ENCODE assay signal across 23 cellular contexts in genomic region chr12:56099787-56100186, GRCh38. TPM values are rescaled to one million over a fixed set of nuclear protein-coding genes. Genes with fewer than 3 reads are reported as not detected.
A peak's percentile ranks its signal among the peaks of the same experiment; 100 is the strongest.
DNase-seq lines count a peak whose midpoint lies in the region; ATAC-seq, FAIRE-seq and TF ChIP-seq lines count a peak whose summit lies in the region.
"Had no signal": no experiment of that assay in that cellular context is flagged by ENCODE, and none has a peak within 500 bp of the region (broad histone marks: within the 10 kb centered on the region; RNA-seq: fewer than 3 reads in every experiment).

No MANE protein-coding gene starts in this region.

- peaks cover 38 to 44% (median 41%) of the 10 kb centered on the region in 3 donors for H3K4me1 Mint-ChIP-seq in CD8-positive, alpha-beta memory T cell
- peaks cover 30% of the 10 kb centered on the region for H3K4me1 Mint-ChIP-seq in endothelial cell (ENCODE audit: unreplicated experiment)

- no peak for TF ChIP-seq POLR2A in right lobe of liver (IDR thresholded peaks at IDR 0.05)

- no peaks in the 10 kb centered on the region for H3K9me3 ChIP-seq in CD8-positive, alpha-beta memory T cell (ENCODE audit: low read length)
- H3K9me3 ChIP-seq in small intestine (ENCODE audit: control insufficient read depth, low read depth) (no peaks in the 10 kb centered on the region), right lobe of liver (no peaks in the 10 kb centered on the region)

- peak overlapping the region in 1 of 7 donors; percentile 15 for H3K4me3 Mint-ChIP-seq in CD8-positive, alpha-beta memory T cell
- peak overlapping the region; percentile 26 for H3K4me3 Mint-ChIP-seq in endothelial cell (ENCODE audit: unreplicated experiment)

- peaks cover 0 to 10% (median 0%) of the 10 kb centered on the region in 3 donors for H3K36me3 Mint-ChIP-seq in CD8-positive, alpha-beta memory T cell
- H3K36me3 Mint-ChIP-seq in endothelial cell (ENCODE audit: low read depth, unreplicated experiment): peaks cover 3% of the 10 kb centered on the region

- H3K27ac Mint-ChIP-seq in CD8-positive, alpha-beta memory T cell: peak overlapping the region in 7 of 8 donors; percentile 13 to 78 (median 70)
- no peak overlapping the region for H3K27ac Mint-ChIP-seq in endothelial cell (ENCODE audit: unreplicated experiment)

- H3K27me3 Mint-ChIP-seq in CD8-positive, alpha-beta memory T cell: no peaks in the 10 kb centered on the region
- H3K27me3 Mint-ChIP-seq in endothelial cell (ENCODE audit: unreplicated experiment): peaks cover 6% of the 10 kb centered on the region

- POLR2A ChIA-PET in CD8-positive, alpha-beta memory T cell (lab: Charles Lee): no interaction called here

- DNase-seq in CD8-positive, alpha-beta memory T cell: no peak
- DNase-seq in endothelial cell (ENCODE audit: low spot score) (no peak), small intestine (peak; percentile 88), right lobe of liver (no peak)
- DNase-seq: DND-41; IMR-90; NCI-H1092 treated with DMSO at 0.1 percent for 48 hours; NCI-H1436 treated with DMSO at 0.1 percent for 48 hours; NCI-H1930; NCI-H510A treated with DMSO at 0.1 percent for 48 hours; NCI-H774; NK-92 treated with Interleukin-12 subunit alpha and Interleukin-12 subunit beta, amount 100 ng/mL, for 24 hours; SHP77 treated with DMSO at 0.1 percent for 48 hours had no signal

- no peak for FAIRE-seq in small intestine (lab: Jason Lieb, UNC)
- FAIRE-seq: A204.1, GM12878, H1 had no signal

- 56 to 77% (median 61%) methylated on average over 4 of the region's 4 CpGs for WGBS in small intestine, 3 donors
- WGBS in right lobe of liver (ENCODE audit: insufficient coverage, low coverage, low lambda C conversion rate, missing lambda C conversion rate): 62% methylated on average over 2 of the region's 4 CpGs

- H3K36me3 ChIP-seq in CD8-positive, alpha-beta memory T cell (ENCODE audit: insufficient read depth, low read length): no peaks in the 10 kb centered on the region
- peaks cover 4 to 28% of the 10 kb centered on the region in 2 donors for H3K36me3 ChIP-seq in small intestine (ENCODE audit: control insufficient read depth in 2 of 2, insufficient read depth in 2 of 2, low read length in 2 of 2)
- peaks cover 0 to 81% (median 39%) of the 10 kb centered on the region in 4 donors for H3K36me3 ChIP-seq in right lobe of liver

- intact Hi-C loops in right lobe of liver (cut with DNase I): loop anchor here (5.0 to 10.0 kb wide), 2 partner anchors 52 to 55 kb away; partner anchors contain the start of gene RPS26 (in 1 of the 2)

- H3K9me3 Mint-ChIP-seq in CD8-positive, alpha-beta memory T cell: no peaks in the 10 kb centered on the region
- H3K9me3 Mint-ChIP-seq in endothelial cell (ENCODE audit: unreplicated experiment): no peaks in the 10 kb centered on the region

- no peak for TF ChIP-seq CTCF in 22Rv1 (IDR thresholded peaks at IDR 0.05)
- TF ChIP-seq CTCF in endothelial cell (IDR thresholded peaks at IDR 0.05; ENCODE audit: unreplicated experiment): no peak
- TF ChIP-seq CTCF in right lobe of liver (IDR thresholded peaks at IDR 0.05): no peak

- peak overlapping the region; percentile 20 for H3K27ac ChIP-seq in 22Rv1
- H3K27ac ChIP-seq in CD8-positive, alpha-beta memory T cell (ENCODE audit: low read depth, low read length): no peak overlapping the region
- peak overlapping the region; percentile 2 to 38 for H3K27ac ChIP-seq in small intestine (ENCODE audit: low read depth in 1 of 2, low read length in 1 of 2)
- H3K27ac ChIP-seq in right lobe of liver: no peak overlapping the region
- H3K27ac ChIP-seq: C4-2B, KMS-11, RWPE1, SK-N-MC had no signal

- CTCF ChIA-PET in CD8-positive, alpha-beta memory T cell (lab: Charles Lee): no interaction called here

- peaks cover 26% of the 10 kb centered on the region for H3K4me1 ChIP-seq in CD8-positive, alpha-beta memory T cell (ENCODE audit: insufficient read depth, low read length)
- H3K4me1 ChIP-seq in small intestine (ENCODE audit: control insufficient read depth in 2 of 2, insufficient read depth in 1 of 2, low read depth in 1 of 2, low read length in 1 of 2): peaks cover 0 to 2% of the 10 kb centered on the region in 2 donors
- peaks cover 0 to 7% (median 0%) of the 10 kb centered on the region in 4 donors for H3K4me1 ChIP-seq in right lobe of liver

- H3K27me3 ChIP-seq in CD8-positive, alpha-beta memory T cell (ENCODE audit: insufficient read depth, low read length, poor library complexity, severe bottlenecking): no peaks in the 10 kb centered on the region
- H3K27me3 ChIP-seq in small intestine (ENCODE audit: control insufficient read depth in 2 of 2, insufficient read depth in 2 of 2, low read length in 2 of 2): no peaks in the 10 kb centered on the region
- H3K27me3 ChIP-seq in right lobe of liver: no peaks in the 10 kb centered on the region

- H3K4me3 ChIP-seq in CD8-positive, alpha-beta memory T cell (ENCODE audit: low read length): no peak overlapping the region
- no peak overlapping the region for H3K4me3 ChIP-seq in small intestine (ENCODE audit: low read depth in 1 of 2, low read length in 2 of 2)
- no peak overlapping the region for H3K4me3 ChIP-seq in right lobe of liver
- H3K4me3 ChIP-seq: GM12878, SK-N-MC had no signal

- no peak for ATAC-seq in GM18907 (IDR thresholded peaks at IDR 0.05; ENCODE audit: unreplicated experiment)
- no peak for ATAC-seq in right lobe of liver
- ATAC-seq in GM18511 (IDR thresholded peaks at IDR 0.05; ENCODE audit: unreplicated experiment): no peak
- ATAC-seq: GM12878 had no signal

RNA-seq across cellular contexts. Expression of gene PA2G4, which starts 4.6 kb away (rescaled TPM):
- total RNA-seq in CD8-positive, alpha-beta memory T cell: 100 to 1,000 TPM; 468 to 504 TPM
- 249 TPM for polyA plus RNA-seq in CD8-positive, alpha-beta memory T cell
- total RNA-seq in endothelial cell (ENCODE audit: unreplicated experiment): 84.3 TPM
- 100 to 1,000 TPM in 1 of 3 donors, 10 to 100 TPM in 2; 63.7 to 156 (median 68.6) TPM for polyA plus RNA-seq in small intestine
- total RNA-seq in right lobe of liver: 10 to 100 TPM; 29.7 to 82.4 (median 36.6) TPM

RNA-seq across cellular contexts. Expression of gene RPL41, which starts 16.6 kb away (rescaled TPM):
- total RNA-seq in CD8-positive, alpha-beta memory T cell: 1,000 to 10,000 TPM; 5,711 to 5,990 TPM
- polyA plus RNA-seq in CD8-positive, alpha-beta memory T cell: 7,268 TPM
- total RNA-seq in endothelial cell (ENCODE audit: unreplicated experiment): 3,242 TPM
- 1,000 to 10,000 TPM; 3,267 to 7,277 (median 6,102) TPM for polyA plus RNA-seq in small intestine
- total RNA-seq in right lobe of liver: 1,000 to 10,000 TPM in 4 of 6 experiments, 100 to 1,000 TPM in 2; 516 to 1,547 (median 1,257) TPM

RNA-seq across cellular contexts. Expression of gene ZC3H10, which starts 18.3 kb away (rescaled TPM):
- total RNA-seq in CD8-positive, alpha-beta memory T cell: 1 to 10 TPM; 8.1 to 9.0 TPM
- polyA plus RNA-seq in CD8-positive, alpha-beta memory T cell: 3.2 TPM
- total RNA-seq in endothelial cell (ENCODE audit: unreplicated experiment) (10.4 TPM), right lobe of liver (1 to 10 TPM; 1.7 to 5.4 (median 3.2) TPM)
- 1 to 10 TPM; 1.1 to 2.8 (median 1.3) TPM for polyA plus RNA-seq in small intestine

RNA-seq across cellular contexts. Expression of gene ERBB3, which starts 19.8 kb away (rescaled TPM):
- 1 to 10 TPM; 1.7 to 1.9 TPM for total RNA-seq in CD8-positive, alpha-beta memory T cell
- 0.63 TPM for polyA plus RNA-seq in CD8-positive, alpha-beta memory T cell
- total RNA-seq in endothelial cell (ENCODE audit: unreplicated experiment): 4.2 TPM
- polyA plus RNA-seq in small intestine: 100 to 1,000 TPM in 1 of 3 donors, 10 to 100 TPM in 2; 53.0 to 131 (median 81.1) TPM
- 100 to 1,000 TPM in 1 of 6 experiments, 10 to 100 TPM in 5; 39.1 to 139 (median 66.9) TPM for total RNA-seq in right lobe of liver

RNA-seq across cellular contexts. Expression of gene ESYT1, which starts 28.3 kb away (rescaled TPM):
- 100 to 1,000 TPM; 185 to 191 TPM for total RNA-seq in CD8-positive, alpha-beta memory T cell
- 374 TPM for polyA plus RNA-seq in CD8-positive, alpha-beta memory T cell
- total RNA-seq in endothelial cell (ENCODE audit: unreplicated experiment) (302 TPM), right lobe of liver (100 to 1,000 TPM in 1 of 6 experiments, 10 to 100 TPM in 5; 56.5 to 117 (median 70.3) TPM)
- 10 to 100 TPM in 1 of 3 donors, 1 to 10 TPM in 2; 2.7 to 51.8 (median 7.8) TPM for polyA plus RNA-seq in small intestine

Comparison
In these comparisons a context has a peak if more than half of its experiments do, and no peak if none do; other contexts are left out.
1. H3K27ac ChIP-seq: peak in 22Rv1 (single experiment) and small intestine (2 of 2); none in CD8-positive, alpha-beta memory T cell (single experiment) and right lobe of liver (0 of 3).